Comparison of ENCODE assay signal across 8 cellular contexts in the genomic region with DNA sequence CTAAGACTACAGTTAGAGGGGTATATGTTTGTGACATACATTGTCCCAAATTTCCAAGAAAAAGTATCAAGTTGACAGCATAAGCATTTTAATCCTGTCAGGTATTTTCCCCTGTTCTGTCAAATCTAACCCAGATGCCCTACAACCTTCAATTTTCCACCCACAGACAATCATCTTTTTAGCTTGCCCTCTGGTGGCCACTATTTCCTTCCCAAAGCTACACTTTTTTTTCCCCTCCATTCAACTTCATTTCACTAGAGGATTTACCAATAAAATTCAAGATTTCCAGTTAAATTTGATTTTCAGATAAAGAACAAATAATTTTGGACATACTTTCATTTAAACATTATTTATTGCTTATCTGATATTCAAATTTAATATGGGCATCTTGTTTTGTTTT.
A peak's percentile ranks its signal among the peaks of the same experiment; 100 is the strongest.
DNase-seq lines count a peak whose midpoint lies in the region; TF ChIP-seq lines count a peak whose summit lies in the region.

No MANE protein-coding gene starts in this region.

- H2BK15ac ChIP-seq in neuronal stem cell (ENCODE audit: low read length), result no peak overlapping the region

- no peak overlapping the region for H2BK12ac ChIP-seq in neuronal stem cell (ENCODE audit: low read length)

- H3K27me3 Mint-ChIP-seq in brain, result no peaks in the 10 kb centered on the region

- H3K79me1 ChIP-seq in neuronal stem cell (ENCODE audit: low read depth, low read length), result no peaks in the 10 kb centered on the region

- H3K9me3 Mint-ChIP-seq in brain, result peaks cover 4 to 17% (median 7%) of the 10 kb centered on the region in 5 experiments

- H3K27me3 ChIP-seq in Loucy (ENCODE audit: insufficient read depth, low read length, poor library complexity, severe bottlenecking) (no peaks in the 10 kb centered on the region), neuronal stem cell (ENCODE audit: control insufficient read depth in 3 of 3, insufficient read depth in 3 of 3, low read depth in 1 of 3, low read length in 3 of 3) (no peaks in the 10 kb centered on the region)

- H3K4ac ChIP-seq in neuronal stem cell (ENCODE audit: low read length), result no peak overlapping the region

- H3K14ac ChIP-seq in neuronal stem cell (ENCODE audit: low read length), result no peak overlapping the region

- H3K36me3 ChIP-seq in Loucy (ENCODE audit: insufficient read depth, low read length) (no peaks in the 10 kb centered on the region), neuronal stem cell (replicated peaks in 1 of 2; ENCODE audit: control insufficient read depth in 2 of 2, insufficient read depth in 2 of 2, low read length in 2 of 2) (no peaks in the 10 kb centered on the region)

- H3K27ac Mint-ChIP-seq in brain, result no peak overlapping the region

- H2AFZ ChIP-seq in Loucy (ENCODE audit: low read length) (no peak overlapping the region), neuronal stem cell (ENCODE audit: low read length) (no peak overlapping the region)

- no peak overlapping the region for H4K8ac ChIP-seq in neuronal stem cell (ENCODE audit: low read depth, low read length)

- H2BK120ac ChIP-seq in neuronal stem cell (ENCODE audit: low read depth, low read length), result no peak overlapping the region

- H3K27ac ChIP-seq in neuronal stem cell (replicated peaks; ENCODE audit: low read length), result no peak overlapping the region

- H4K20me1 ChIP-seq in Loucy (ENCODE audit: insufficient read depth, low read length, poor library complexity, severe bottlenecking), result no peaks in the 10 kb centered on the region

- H3K9ac ChIP-seq in Loucy (ENCODE audit: low read depth, low read length, poor library complexity, severe bottlenecking) (no peak overlapping the region), neuronal stem cell (ENCODE audit: low read depth, low read length, poor library complexity) (no peak overlapping the region)

- no peak overlapping the region for H3K23ac ChIP-seq in neuronal stem cell (ENCODE audit: low read depth, low read length, poor library complexity)

- H4K91ac ChIP-seq in neuronal stem cell (ENCODE audit: low read depth, low read length, poor library complexity), result no peak overlapping the region

- H3K36me3 Mint-ChIP-seq in brain, result no peaks in the 10 kb centered on the region

- no peaks in the 10 kb centered on the region for H3K4me1 Mint-ChIP-seq in brain

- H3K4me3 ChIP-seq in Loucy (ENCODE audit: low read length, poor library complexity, severe bottlenecking) (no peak overlapping the region), neuronal stem cell (ENCODE audit: low read length in 2 of 2) (no peak overlapping the region)

- H3K9me2 ChIP-seq in Loucy (replicated peaks; ENCODE audit: low read depth, low read length), result no peaks in the 10 kb centered on the region

- H3K4me2 ChIP-seq in Loucy (ENCODE audit: low read depth, low read length, poor library complexity, severe bottlenecking), result no peak overlapping the region
- no peak overlapping the region for H3K4me2 ChIP-seq in neuronal stem cell (ENCODE audit: insufficient read depth, low read length, poor library complexity, severe bottlenecking)

- H3K9me3 ChIP-seq in Loucy (ENCODE audit: insufficient read depth, low read depth, low read length) (no peaks in the 10 kb centered on the region; the same call in 1 of the 2 replicates), neuronal stem cell (replicated peaks in 1 of 2; ENCODE audit: control insufficient read depth in 2 of 2, insufficient read depth in 1 of 2, low read depth in 1 of 2, low read length in 2 of 2) (peaks cover 0 to 3% of the 10 kb centered on the region in 2 donors)

- no peak overlapping the region for H2AK5ac ChIP-seq in neuronal stem cell (ENCODE audit: low read depth, low read length)

- no peak overlapping the region for H3K18ac ChIP-seq in neuronal stem cell (ENCODE audit: low read length)

- no peaks in the 10 kb centered on the region for H3K79me2 ChIP-seq in Loucy (ENCODE audit: insufficient read depth, low read length)

- TF ChIP-seq CTCF in Loucy (conservative IDR thresholded peaks at IDR 0.05; ENCODE audit: low read length) (peak; percentile 87), brain (conservative IDR thresholded peaks at IDR 0.05) (peak; percentile 44 to 64)

- DNase-seq in ELR (ENCODE audit: low read depth) (peak; percentile 45), neuronal stem cell (ENCODE audit: low spot score) (peak; percentile 1), posterior cingulate gyrus (no peak), superior temporal gyrus (ENCODE audit: extremely low spot score) (no peak)
- no peak for DNase-seq in stimulated activated CD4-positive, alpha-beta T cell treated with anti-CD3 and anti-CD28 coated beads, Interleukin-4, amount 100 ng/mL, for 1 hour
- no peak for DNase-seq in activated CD4-positive, CD25-positive, alpha-beta regulatory T cell (lab: John Stamatoyannopoulos, UW)

- no peak overlapping the region for H2BK5ac ChIP-seq in neuronal stem cell (ENCODE audit: low read length)

- intact Hi-C loops in posterior cingulate gyrus (cut with DNase I), result no loop called here

- H3K4me1 ChIP-seq in Loucy (ENCODE audit: insufficient read depth, low read length, poor library complexity, severe bottlenecking) (no peaks in the 10 kb centered on the region), neuronal stem cell (ENCODE audit: control insufficient read depth in 2 of 2, insufficient read depth in 1 of 2, low read depth in 1 of 2, low read length in 2 of 2) (no peaks in the 10 kb centered on the region)

- no peak overlapping the region for H3K4me3 Mint-ChIP-seq in brain

- H3F3A ChIP-seq in Loucy (ENCODE audit: low read depth), result no peaks in the 10 kb centered on the region

Comparison
In these comparisons a context has a peak if more than half of its experiments do, and no peak if none do; other contexts are left out.
1. DNase-seq: peak in ELR (single experiment) and neuronal stem cell (single experiment); none in posterior cingulate gyrus (0 of 10), stimulated activated CD4-positive, alpha-beta T cell treated with anti-CD3 and anti-CD28 coated beads, Interleukin-4, amount 100 ng/mL, for 1 hour (single experiment), superior temporal gyrus (single experiment) and activated CD4-positive, CD25-positive, alpha-beta regulatory T cell (0 of 4).